Comparison of ENCODE assay signal across 1 cellular context in the genomic region with DNA sequence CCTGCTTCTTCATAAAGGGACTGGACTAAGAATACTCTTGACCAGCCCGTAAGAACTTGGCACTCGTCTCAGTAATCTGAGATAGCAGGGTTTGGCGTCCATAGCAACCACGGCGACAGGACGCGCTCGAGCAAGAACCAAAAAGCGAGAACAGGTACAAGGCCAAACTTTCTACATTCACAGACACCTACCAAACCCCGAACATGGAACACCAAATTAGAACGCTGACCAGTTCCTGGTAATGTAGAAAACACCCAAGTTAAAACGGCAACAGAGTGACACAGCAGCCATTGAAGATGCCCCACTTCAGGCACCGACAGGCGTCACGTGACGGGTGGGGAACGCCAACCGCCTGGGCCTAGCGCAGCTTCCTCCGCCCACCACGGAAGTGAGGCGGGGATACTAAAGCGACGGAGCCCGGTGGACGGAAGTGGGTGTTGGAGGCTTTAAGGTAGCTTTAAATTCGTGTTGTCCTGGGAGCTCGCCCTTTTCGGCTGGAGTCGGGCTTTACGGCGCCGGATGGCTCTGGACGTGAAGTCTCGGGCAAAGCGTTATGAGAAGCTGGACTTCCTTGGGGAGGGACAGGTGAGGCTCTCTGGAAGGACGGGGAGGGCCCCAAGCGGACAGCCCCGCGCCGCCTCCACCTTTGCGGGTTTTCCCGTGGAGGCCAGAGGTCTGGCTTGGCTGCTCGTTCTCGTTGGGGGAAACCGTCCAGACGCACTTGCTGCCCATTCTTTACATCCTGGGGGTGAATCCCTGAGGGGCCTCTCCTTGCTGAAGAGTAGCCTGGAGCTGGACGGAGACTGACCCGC.
TF ChIP-seq lines count a peak whose summit lies in the region.

TSS of gene CDK7 (plus strand) at position 430 of the 812 bp plus-strand sequence. CDS start at position 520, 90 bp downstream.

TF ChIP-seq in H1, 55 proteins besides CTCF, POLR2A, EP300 and RAD21 (continued from another document):
- no peak for TF ChIP-seq BRCA1 (IDR thresholded peaks at IDR 0.05; ENCODE audit: low read depth, low read length)
- TF ChIP-seq RXRA (IDR thresholded peaks at IDR 0.05; ENCODE audit: insufficient read depth, low read depth, low read length): no peak
- peak; percentile 79 for TF ChIP-seq MAX (IDR thresholded peaks at IDR 0.05)
- TF ChIP-seq SUZ12 (IDR thresholded peaks at IDR 0.05; ENCODE audit: low read length): no peak
- TF ChIP-seq TEAD4 (IDR thresholded peaks at IDR 0.05; ENCODE audit: low read depth, low read length): no peak
- no peak; the same call in 1 of the 2 replicates for TF ChIP-seq KDM5A (IDR thresholded peaks at IDR 0.05; ENCODE audit: low read length)
- no peak for TF ChIP-seq HDAC6 (IDR thresholded peaks at IDR 0.05; ENCODE audit: low read depth, low read length)
- TF ChIP-seq SP2 (IDR thresholded peaks at IDR 0.05; ENCODE audit: low read length): no peak
- peak; percentile 97 to 100 for TF ChIP-seq SIN3A (conservative IDR thresholded peaks at IDR 0.05 in 1 of 2, IDR thresholded peaks at IDR 0.05 in 1 of 2; ENCODE audit: low read depth in 1 of 2, low read length in 2 of 2)
- TF ChIP-seq MAFK (IDR thresholded peaks at IDR 0.05; ENCODE audit: low read depth, low read length): no peak
- TF ChIP-seq TCF12 (IDR thresholded peaks at IDR 0.05; ENCODE audit: low read depth, low read length): no peak
- TF ChIP-seq SAP30 (IDR thresholded peaks at IDR 0.05; ENCODE audit: insufficient read depth, insufficient replicate concordance, low read length): peak; percentile 100
- TF ChIP-seq YY1 (IDR thresholded peaks at IDR 0.05; ENCODE audit: low read depth, low read length): peak; percentile 91
- TF ChIP-seq PHF8 (conservative IDR thresholded peaks at IDR 0.05; ENCODE audit: low read depth, low read length): peak; percentile 74
- TF ChIP-seq TBP (IDR thresholded peaks at IDR 0.05; ENCODE audit: low read depth, low read length): peak; percentile 81
- no peak for TF ChIP-seq RFX5 (IDR thresholded peaks at IDR 0.05; ENCODE audit: borderline replicate concordance, low read depth, low read length)
- no peak for TF ChIP-seq BCL11A (IDR thresholded peaks at IDR 0.05; ENCODE audit: low read depth in 2 of 2, low read length in 2 of 2)
- TF ChIP-seq SP4 (IDR thresholded peaks at IDR 0.05; ENCODE audit: low read length): no peak
- no peak for TF ChIP-seq BACH1 (IDR thresholded peaks at IDR 0.05; ENCODE audit: low read length)
- TF ChIP-seq JUND (IDR thresholded peaks at IDR 0.05; ENCODE audit: low read length): no peak
- no peak; the same call in 1 of the 2 replicates for TF ChIP-seq EGR1 (IDR thresholded peaks at IDR 0.05; ENCODE audit: borderline replicate concordance, low read depth, low read length)
- TF ChIP-seq CREB1 (IDR thresholded peaks at IDR 0.05): peak; percentile 20; the same call in 1 of the 2 replicates
- TF ChIP-seq HDAC2 (IDR thresholded peaks at IDR 0.05; ENCODE audit: borderline replicate concordance in 1 of 2, low read depth in 2 of 2, low read length in 2 of 2): peak; percentile 86 to 100; a peak in 3 of 4 replicates
- no peak for TF ChIP-seq POU5F1 (IDR thresholded peaks at IDR 0.05; ENCODE audit: low read depth, low read length)
- TF ChIP-seq CBX5 (IDR thresholded peaks at IDR 0.05; ENCODE audit: low read depth, low read length): no peak
- TF ChIP-seq SP1 (IDR thresholded peaks at IDR 0.05; ENCODE audit: low read depth, low read length): peak; percentile 60; the same call in 1 of the 2 replicates
- no peak for TF ChIP-seq JUN (IDR thresholded peaks at IDR 0.05; ENCODE audit: low read depth, low read length)
- no peak for TF ChIP-seq FOSL1 (IDR thresholded peaks at IDR 0.05; ENCODE audit: insufficient read depth, low read depth, low read length)
- no peak for TF ChIP-seq CTBP2 (IDR thresholded peaks at IDR 0.05; ENCODE audit: borderline replicate concordance, insufficient read depth, insufficient read length, low read length)
- peak; percentile 85 for TF ChIP-seq ASH2L (IDR thresholded peaks at IDR 0.05; ENCODE audit: low read length)
- TF ChIP-seq KDM1A (IDR thresholded peaks at IDR 0.05; ENCODE audit: borderline replicate concordance, low read length): no peak
- TF ChIP-seq SIX5 (IDR thresholded peaks at IDR 0.05; ENCODE audit: low read depth, low read length): no peak
- TF ChIP-seq SIRT6 (IDR thresholded peaks at IDR 0.05; ENCODE audit: low read length): no peak
- peak; percentile 90 for TF ChIP-seq ATF3 (IDR thresholded peaks at IDR 0.05; ENCODE audit: insufficient read depth, low read depth, low read length)
- no peak for TF ChIP-seq SRF (IDR thresholded peaks at IDR 0.05; ENCODE audit: low read depth, low read length)
- TF ChIP-seq POLR2AphosphoS5 (IDR thresholded peaks at IDR 0.05; ENCODE audit: low read depth, low read length): peak; percentile 65
- peak; percentile 81 for TF ChIP-seq TAF1 (IDR thresholded peaks at IDR 0.05; ENCODE audit: low read depth, low read length)
- TF ChIP-seq TAF7 (optimal IDR thresholded peaks at IDR 0.05; ENCODE audit: borderline replicate concordance, low read depth, low read length): peak; percentile 54
- TF ChIP-seq NRF1 (IDR thresholded peaks at IDR 0.05; ENCODE audit: low read depth, low read length): no peak
- TF ChIP-seq, protein P1, sequence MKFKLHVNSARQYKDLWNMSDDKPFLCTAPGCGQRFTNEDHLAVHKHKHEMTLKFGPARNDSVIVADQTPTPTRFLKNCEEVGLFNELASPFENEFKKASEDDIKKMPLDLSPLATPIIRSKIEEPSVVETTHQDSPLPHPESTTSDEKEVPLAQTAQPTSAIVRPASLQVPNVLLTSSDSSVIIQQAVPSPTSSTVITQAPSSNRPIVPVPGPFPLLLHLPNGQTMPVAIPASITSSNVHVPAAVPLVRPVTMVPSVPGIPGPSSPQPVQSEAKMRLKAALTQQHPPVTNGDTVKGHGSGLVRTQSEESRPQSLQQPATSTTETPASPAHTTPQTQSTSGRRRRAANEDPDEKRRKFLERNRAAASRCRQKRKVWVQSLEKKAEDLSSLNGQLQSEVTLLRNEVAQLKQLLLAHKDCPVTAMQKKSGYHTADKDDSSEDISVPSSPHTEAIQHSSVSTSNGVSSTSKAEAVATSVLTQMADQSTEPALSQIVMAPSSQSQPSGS (IDR thresholded peaks at IDR 0.05; ENCODE audit: low read length): no peak
- no peak for TF ChIP-seq NANOG (IDR thresholded peaks at IDR 0.05; ENCODE audit: insufficient read depth, low read depth, low read length, poor library complexity, severe bottlenecking)
- TF ChIP-seq ZNF274 (IDR thresholded peaks at IDR 0.05; ENCODE audit: borderline replicate concordance, extremely low read depth, low read length): no peak
- TF ChIP-seq CBX8 (IDR thresholded peaks at IDR 0.05; ENCODE audit: borderline replicate concordance, low read depth, low read length): no peak
- TF ChIP-seq, protein P2, sequence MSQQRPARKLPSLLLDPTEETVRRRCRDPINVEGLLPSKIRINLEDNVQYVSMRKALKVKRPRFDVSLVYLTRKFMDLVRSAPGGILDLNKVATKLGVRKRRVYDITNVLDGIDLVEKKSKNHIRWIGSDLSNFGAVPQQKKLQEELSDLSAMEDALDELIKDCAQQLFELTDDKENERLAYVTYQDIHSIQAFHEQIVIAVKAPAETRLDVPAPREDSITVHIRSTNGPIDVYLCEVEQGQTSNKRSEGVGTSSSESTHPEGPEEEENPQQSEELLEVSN (IDR thresholded peaks at IDR 0.05): no peak
- peak; percentile 83 for TF ChIP-seq RBBP5 (IDR thresholded peaks at IDR 0.05; ENCODE audit: borderline replicate concordance, low read depth, low read length)
- no peak for TF ChIP-seq CHD7 (IDR thresholded peaks at IDR 0.05; ENCODE audit: insufficient replicate concordance, low read length)
- TF ChIP-seq CEBPB (IDR thresholded peaks at IDR 0.05; ENCODE audit: low read depth, low read length): no peak
TF ChIP-seq in H1: peak in this region for 19.
